Comparison of ENCODE assay signal across 8 cellular contexts in genomic region chr10:3781458-3782098, GRCh38. TPM values are rescaled to one million over a fixed set of nuclear protein-coding genes. Genes with fewer than 3 reads are reported as not detected.
DNase-seq lines count a peak whose midpoint lies in the region; ATAC-seq, FAIRE-seq and TF ChIP-seq lines count a peak whose summit lies in the region.

No MANE protein-coding gene starts in this region.

- WGBS in small intestine, 3 donors = 55 to 78% (median 64%) methylated on average over 30 of the region's 30 CpGs

- H3K36me3 ChIP-seq in DOHH2 (ENCODE audit: control insufficient read depth, low read length) (peaks cover 82% of the 10 kb centered on the region), small intestine (ENCODE audit: control insufficient read depth in 2 of 2, insufficient read depth in 2 of 2, low read length in 2 of 2) (peaks cover 25 to 32% of the 10 kb centered on the region in 2 donors)

- H3K27me3 ChIP-seq in DOHH2 (ENCODE audit: control insufficient read depth, low read length) (no peaks in the 10 kb centered on the region), small intestine (ENCODE audit: control insufficient read depth in 2 of 2, insufficient read depth in 2 of 2, low read length in 2 of 2) (no peaks in the 10 kb centered on the region)

- POLR2A ChIA-PET in activated naive CD8-positive, alpha-beta T cell treated with anti-CD3 and anti-CD28 coated beads, Interleukin-2, amount 10 ng/mL, durations not matched to agents 7 days and 5 days (lab: Charles Lee) = interaction anchor here (0.7 to 6.8 kb wide), 12 partner anchors 12 to 348 kb away, joined by 3 to 533 read pairs (median 6); no protein-coding TSS in a partner anchor

- intact Hi-C loops in left ventricle myocardium superior (cut with micrococcal nuclease) = no loop called here

- no peak for TF ChIP-seq CTCF in DOHH2 (IDR thresholded peaks at IDR 0.05; ENCODE audit: low read depth, low read length, poor library complexity, severe bottlenecking)

- H3K27ac Mint-ChIP-seq in activated naive CD8-positive, alpha-beta T cell treated with anti-CD3 and anti-CD28 coated beads, Interleukin-2, amount 10 ng/mL, durations not matched to agents 7 days and 5 days = peak overlapping the region; percentile 96

- H3F3A ChIP-seq in DOHH2 (ENCODE audit: control insufficient read depth, insufficient read depth) = peaks cover 9% of the 10 kb centered on the region

- peak; percentile 22 for DNase-seq in NOMO-1 treated with DMSO at 0.1 percent for 48 hours (lab: John Stamatoyannopoulos, UW; ENCODE audit: unreplicated experiment)
- peak; percentile 66 for DNase-seq in activated naive CD8-positive, alpha-beta T cell treated with anti-CD3 and anti-CD28 coated beads, Interleukin-2, amount 10 ng/mL, durations not matched to agents 7 days and 5 days
- DNase-seq in left ventricle myocardium superior = peak; percentile 75
- DNase-seq in small intestine = no peak
- DNase-seq in T1000 (lab: John Stamatoyannopoulos, UW) = no peak
- DNase-seq in GDM1 (lab: John Stamatoyannopoulos, UW) = no peak

- H3K9me2 ChIP-seq in DOHH2 (replicated peaks; ENCODE audit: control insufficient read depth, low read length) = no peaks in the 10 kb centered on the region

- H3K4me1 Mint-ChIP-seq in activated naive CD8-positive, alpha-beta T cell treated with anti-CD3 and anti-CD28 coated beads, Interleukin-2, amount 10 ng/mL, durations not matched to agents 7 days and 5 days = peaks cover 55% of the 10 kb centered on the region

- peaks cover 64% of the 10 kb centered on the region for H3K79me2 ChIP-seq in DOHH2 (ENCODE audit: control insufficient read depth, low read length)

- H3K36me3 Mint-ChIP-seq in activated naive CD8-positive, alpha-beta T cell treated with anti-CD3 and anti-CD28 coated beads, Interleukin-2, amount 10 ng/mL, durations not matched to agents 7 days and 5 days = peaks cover 68% of the 10 kb centered on the region

- H3K27ac ChIP-seq in DOHH2 (ENCODE audit: low read depth, low read length) (no peak overlapping the region), small intestine (ENCODE audit: low read depth in 1 of 2, low read length in 1 of 2) (peak overlapping the region; percentile 100)

- ATAC-seq in activated naive CD8-positive, alpha-beta T cell treated with anti-CD3 and anti-CD28 coated beads, Interleukin-2, amount 10 ng/mL, durations not matched to agents 7 days and 5 days (ENCODE audit: low read depth) = no peak
- no peak for ATAC-seq in left ventricle myocardium superior
- ATAC-seq in HG03175 (IDR thresholded peaks at IDR 0.05; ENCODE audit: unreplicated experiment) = no peak

- H3K4me1 ChIP-seq in DOHH2 (ENCODE audit: control insufficient read depth, low read length) (peaks cover 28% of the 10 kb centered on the region), small intestine (ENCODE audit: control insufficient read depth in 2 of 2, insufficient read depth in 1 of 2, low read depth in 1 of 2, low read length in 1 of 2) (peaks cover 6 to 10% of the 10 kb centered on the region in 2 donors)

- H3K9me3 Mint-ChIP-seq in activated naive CD8-positive, alpha-beta T cell treated with anti-CD3 and anti-CD28 coated beads, Interleukin-2, amount 10 ng/mL, durations not matched to agents 7 days and 5 days = no peaks in the 10 kb centered on the region

- H4K20me1 ChIP-seq in DOHH2 (ENCODE audit: control insufficient read depth, insufficient read depth, low read depth, low read length) = peaks cover 38% of the 10 kb centered on the region

- H3K27me3 Mint-ChIP-seq in activated naive CD8-positive, alpha-beta T cell treated with anti-CD3 and anti-CD28 coated beads, Interleukin-2, amount 10 ng/mL, durations not matched to agents 7 days and 5 days = no peaks in the 10 kb centered on the region

- H3K4me3 ChIP-seq in DOHH2 (ENCODE audit: low read length) (0 out of 2 replicates have a peak overlapping the region, but pooled peaks have one; percentile 80), small intestine (ENCODE audit: low read depth in 1 of 2, low read length in 2 of 2) (peak overlapping the region in 1 of 2 donors; percentile 98)

- H3K4me2 ChIP-seq in DOHH2 (ENCODE audit: low read length) = 0 out of 2 replicates have a peak overlapping the region, but pooled peaks have one; percentile 2

- H3K4me3 Mint-ChIP-seq in activated naive CD8-positive, alpha-beta T cell treated with anti-CD3 and anti-CD28 coated beads, Interleukin-2, amount 10 ng/mL, durations not matched to agents 7 days and 5 days = peak overlapping the region; percentile 92

- H3K9me3 ChIP-seq in DOHH2 (ENCODE audit: control insufficient read depth, insufficient read depth, low read length) = no peaks in the 10 kb centered on the region
- H3K9me3 ChIP-seq in small intestine (ENCODE audit: control insufficient read depth, low read depth) = no peaks in the 10 kb centered on the region

- no peak for FAIRE-seq in small intestine (lab: Jason Lieb, UNC)

RNA-seq across cellular contexts. Expression of gene KLF6, which starts 3.4 kb away (rescaled TPM):
- 100 to 1,000 TPM; 350 to 352 TPM for total RNA-seq in activated naive CD8-positive, alpha-beta T cell treated with anti-CD3 and anti-CD28 coated beads, Interleukin-2, amount 10 ng/mL, durations not matched to agents 7 days and 5 days
- 62.0 TPM for total RNA-seq in left ventricle myocardium superior
- 10 to 100 TPM; 47.3 to 97.7 (median 63.0) TPM for polyA plus RNA-seq in small intestine

Comparison
In these comparisons a context has a peak if more than half of its experiments do, and no peak if none do; other contexts are left out.
1. DNase-seq: peak in NOMO-1 treated with DMSO at 0.1 percent for 48 hours (single experiment), activated naive CD8-positive, alpha-beta T cell treated with anti-CD3 and anti-CD28 coated beads, Interleukin-2, amount 10 ng/mL, durations not matched to agents 7 days and 5 days (single experiment) and left ventricle myocardium superior (single experiment); none in small intestine (single experiment), T1000 (single experiment) and GDM1 (single experiment).